In the genomic region with DNA sequence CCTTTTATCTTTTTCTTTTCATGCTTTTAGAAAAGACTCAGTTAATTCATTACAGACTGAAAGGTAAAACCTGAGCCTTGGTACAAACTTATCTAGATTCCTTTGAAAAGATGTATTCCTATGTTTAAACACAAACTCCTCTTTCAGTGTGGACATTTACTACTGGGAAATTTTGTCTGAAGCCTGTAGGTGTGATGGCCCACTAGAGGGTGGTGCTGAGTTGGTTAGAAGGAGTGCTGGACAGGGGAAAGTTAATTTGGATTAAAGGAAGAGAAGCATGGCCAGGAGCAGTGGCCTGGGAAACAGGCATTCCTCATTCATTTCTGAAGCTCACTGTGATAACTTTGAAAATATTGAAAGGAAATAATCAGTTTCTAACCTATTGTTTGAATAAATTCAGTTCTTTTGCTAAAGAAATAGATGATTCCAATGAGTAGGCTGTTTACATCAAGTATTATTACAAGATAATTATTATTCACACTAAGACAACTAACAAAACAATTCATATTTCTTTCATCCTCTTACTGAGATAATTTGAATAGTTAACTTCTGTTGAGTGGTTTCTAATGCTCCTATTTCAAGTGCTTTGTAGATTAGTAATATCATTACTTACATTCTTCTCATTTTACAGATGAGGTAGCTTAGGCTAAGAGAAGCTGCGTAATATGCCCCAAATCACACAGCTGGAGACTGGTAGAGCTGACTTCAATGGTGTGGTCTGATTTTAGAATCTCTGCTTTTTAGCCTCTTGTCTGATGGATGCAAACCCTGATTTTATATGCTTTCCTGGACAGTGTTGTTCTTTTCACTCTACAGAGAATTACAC, we compare ENCODE assay signal across 8 cellular contexts.
DNase-seq lines count a peak whose midpoint lies in the region; ATAC-seq and TF ChIP-seq lines count a peak whose summit lies in the region.

No MANE protein-coding gene starts in this region.

- peaks cover 16% of the 10 kb centered on the region for H3K27me3 ChIP-seq in Panc1 (ENCODE audit: control insufficient read depth, insufficient read depth, low read length)

- DNase-seq in COLO829 (ENCODE audit: low spot score) = peak; percentile 35
- peak; percentile 22 for DNase-seq in Panc1 (ENCODE audit: low read depth, low spot score)
- peak; percentile 40 for DNase-seq in epidermal melanocyte (ENCODE audit: insufficient read length, low spot score)
- no peak for DNase-seq in GF-D8 (lab: John Stamatoyannopoulos, UW)
- no peak for DNase-seq in omental fat pad (ENCODE audit: low spot score)

- H3K27ac ChIP-seq in Panc1 (ENCODE audit: low read length) = no peak overlapping the region

- no peak overlapping the region for H3K4me3 Mint-ChIP-seq in nephron

- no peaks in the 10 kb centered on the region for H3K9me3 ChIP-seq in Panc1 (ENCODE audit: control insufficient read depth, insufficient read depth, low read depth, low read length)

- in situ Hi-C loops in Panc1 (cut with HindIII; ENCODE audit: low pct_unique_long_range_greater_than_20kb, low sequenced_read_pairs) = no loop called here

- no peaks in the 10 kb centered on the region for H3K4me1 ChIP-seq in Panc1 (ENCODE audit: control insufficient read depth, insufficient read depth, low read length)

- no peaks in the 10 kb centered on the region for H3K36me3 ChIP-seq in Panc1 (ENCODE audit: control insufficient read depth, insufficient read depth, low read length)

- ATAC-seq in GM18858 (IDR thresholded peaks at IDR 0.05; ENCODE audit: unreplicated experiment) = peak; percentile 54
- ATAC-seq in HG03280 (IDR thresholded peaks at IDR 0.05; ENCODE audit: unreplicated experiment) = peak; percentile 76
- peak; percentile 91 for ATAC-seq in Panc1
- no peak for ATAC-seq in omental fat pad (ENCODE audit: low FRiP score)

- peaks cover 4% of the 10 kb centered on the region for H3K36me3 Mint-ChIP-seq in nephron (ENCODE audit: low read depth)

- no peaks in the 10 kb centered on the region for H3K4me1 Mint-ChIP-seq in nephron

- no peak overlapping the region for H3K27ac Mint-ChIP-seq in nephron

- no peak overlapping the region for H3K4me3 ChIP-seq in Panc1 (ENCODE audit: low read depth in 2 of 2, low read length in 2 of 2)

- H3K27me3 Mint-ChIP-seq in nephron (ENCODE audit: low read depth) = no peaks in the 10 kb centered on the region

- BruUV-seq in Panc1 (replicated peaks; lab: Mats Ljungman, UMichigan) = no TSS peak

- POLR2A ChIA-PET in Panc1 (lab: Charles Lee) = no interaction called here

- TF ChIP-seq CTCF in Panc1 (IDR thresholded peaks at IDR 0.05) (peak; percentile 84), nephron (IDR thresholded peaks at IDR 0.05; ENCODE audit: unreplicated experiment in 3 of 3) (peak; percentile 65 to 77 (median 72)), omental fat pad (IDR thresholded peaks at IDR 0.05) (no peak)

- no peaks in the 10 kb centered on the region for H3K9me3 Mint-ChIP-seq in nephron

- CTCF ChIA-PET in Panc1 (lab: Charles Lee) = interaction anchor here (1.7 kb wide), 1 partner anchor 74 kb away, joined by 10 read pairs; no protein-coding TSS in a partner anchor

- intact Hi-C loops in Panc1 (cut with micrococcal nuclease; ENCODE audit: unreplicated experiment) = no loop called here

Comparison
In these comparisons a context has a peak if more than half of its experiments do, and no peak if none do; other contexts are left out.
1. DNase-seq: peak in COLO829 (single experiment), Panc1 (single experiment) and epidermal melanocyte (single experiment); none in GF-D8 (single experiment) and omental fat pad (single experiment).
2. CTCF ChIP-seq: peak in Panc1 (single experiment) and nephron (3 of 3); none in omental fat pad (0 of 3).